1 cellular context compared by ENCODE assay signal in genomic region chr2:208112273-208112699, GRCh38.
A peak's percentile ranks its signal among the peaks of the same experiment; 100 is the strongest.
TF ChIP-seq lines count a peak whose summit lies in the region.

No MANE protein-coding gene starts in this region.

TF ChIP-seq in H1, 55 proteins besides CTCF, POLR2A, EP300 and RAD21:
- TF ChIP-seq RBBP5 (IDR thresholded peaks at IDR 0.05; ENCODE audit: borderline replicate concordance, low read depth, low read length) = 0 out of 2 replicates have a peak, but pooled peaks have one; percentile 47
